Comparison of ENCODE assay signal across 12 cellular contexts in the genomic region with DNA sequence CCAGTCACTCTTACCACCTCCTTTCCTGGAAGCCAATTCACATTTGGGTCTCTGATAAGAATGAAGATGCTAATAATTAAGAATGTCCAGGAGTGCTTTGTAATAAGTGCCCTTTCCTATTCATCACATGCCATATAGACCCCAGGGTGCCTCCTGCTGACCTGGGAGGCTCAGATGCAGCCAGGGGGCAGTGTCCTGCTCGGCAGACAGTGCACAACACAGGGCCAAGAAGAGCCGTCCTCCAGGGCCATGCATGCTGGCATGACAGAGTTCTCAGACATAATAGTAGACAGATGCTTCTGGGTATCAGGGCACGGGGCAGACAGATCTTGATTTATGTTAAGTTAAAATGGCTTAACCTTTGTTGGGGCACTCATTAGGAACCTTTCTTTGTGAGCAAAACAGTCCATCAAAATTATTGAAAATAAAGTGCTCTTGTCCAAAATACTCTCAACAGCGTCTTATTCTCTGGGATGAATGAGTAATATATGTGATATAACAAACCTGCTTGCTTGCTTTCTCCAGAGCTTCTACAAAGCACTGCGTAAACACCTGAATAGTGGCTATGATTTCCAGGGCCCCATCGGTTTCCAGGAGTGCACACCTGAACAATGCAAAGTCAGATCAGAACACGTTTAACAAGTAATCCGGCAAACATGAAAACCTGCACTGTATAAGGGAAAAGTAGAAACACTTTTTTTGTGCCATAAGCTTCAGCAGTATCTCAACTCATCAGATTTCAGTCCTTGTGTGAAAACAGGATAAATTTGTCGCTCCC.
A peak's percentile ranks its signal among the peaks of the same experiment; 100 is the strongest.
DNase-seq lines count a peak whose midpoint lies in the region; ATAC-seq and TF ChIP-seq lines count a peak whose summit lies in the region.
"Had no signal": no experiment of that assay in that cellular context is flagged by ENCODE, and none has a peak within 500 bp of the region (broad histone marks: within the 10 kb centered on the region; RNA-seq: fewer than 3 reads in every experiment).

No MANE protein-coding gene starts in this region.

- H3K36me3 ChIP-seq in osteoblast (ENCODE audit: insufficient read depth, low read length) (no peaks in the 10 kb centered on the region), SJCRH30 (no peaks in the 10 kb centered on the region)

- no peak overlapping the region for H3K4me2 ChIP-seq in osteoblast (ENCODE audit: insufficient read depth, low read length)

- no peak overlapping the region for H3K27ac ChIP-seq in osteoblast (ENCODE audit: low read depth, low read length)
- no peak overlapping the region for H3K27ac ChIP-seq in SJCRH30

- no peak for ATAC-seq in GM18520 (IDR thresholded peaks at IDR 0.05; ENCODE audit: unreplicated experiment)

- peak; percentile 8 for TF ChIP-seq CTCF in GM13977 (IDR thresholded peaks at IDR 0.05; ENCODE audit: extremely low read depth, insufficient read depth, missing control alignments)
- peak; percentile 34 for TF ChIP-seq CTCF in epithelial cell of esophagus (IDR thresholded peaks at IDR 0.05; ENCODE audit: insufficient read depth, low read depth, low read length, missing control alignments)
- peak; percentile 33 for TF ChIP-seq CTCF in osteoblast (IDR thresholded peaks at IDR 0.05; ENCODE audit: extremely low read depth, low read depth, low read length)

- H3K4me3 ChIP-seq in epithelial cell of esophagus (ENCODE audit: low read length) (no peak overlapping the region), osteoblast (ENCODE audit: insufficient read depth, low read length) (no peak overlapping the region), SJCRH30 (no peak overlapping the region)

- H2AFZ ChIP-seq in osteoblast (ENCODE audit: low read length): no peak overlapping the region

- in situ Hi-C loops in GM13977 (cut with MboI; ENCODE audit: low pct_unique_long_range_greater_than_20kb, low sequenced_read_pairs, unreplicated experiment): loop anchor here (5.0 kb wide), 1 partner anchor 442 kb away; no protein-coding TSS in a partner anchor

- H3K4me1 ChIP-seq in osteoblast (ENCODE audit: insufficient read depth, low read length) (peaks cover 28% of the 10 kb centered on the region), SJCRH30 (peaks cover 4% of the 10 kb centered on the region)

- no peak for DNase-seq in GM13977 (ENCODE audit: low spot score)
- DNase-seq in NCI-H82 (lab: John Stamatoyannopoulos, UW): peak; percentile 57
- DNase-seq in epithelial cell of esophagus (ENCODE audit: low read depth): peak; percentile 68
- DNase-seq in osteoblast (ENCODE audit: insufficient read length, low spot score, missing footprints): peak; percentile 22
- no peak for DNase-seq in SJCRH30
- DNase-seq in NCI-H2081 treated with DMSO at 0.1 percent for 48 hours (lab: John Stamatoyannopoulos, UW): no peak
- DNase-seq in stimulated activated CD4-positive, alpha-beta T cell treated with anti-CD3 and anti-CD28 coated beads, Interleukin-15, amount 100 ng/mL, for 24 hours: no peak
- DNase-seq: activated T-cell treated with anti-CD3 and anti-CD28 coated beads, Interleukin-2, amount 50 U/mL, for 48 hours; central memory CD4-positive, alpha-beta T cell; stimulated activated CD4-positive, alpha-beta T cell treated with anti-CD3 and anti-CD28 coated beads, Interleukin-12 subunit alpha, Interleukin-12 subunit beta, amount 100 ng/mL, for 4 hours; stimulated activated naive CD4-positive, alpha-beta T cell had no signal

- no peaks in the 10 kb centered on the region for H3K27me3 ChIP-seq in osteoblast (ENCODE audit: insufficient read depth, low read length)
- no peaks in the 10 kb centered on the region for H3K27me3 ChIP-seq in SJCRH30

- no peaks in the 10 kb centered on the region for H4K20me1 ChIP-seq in osteoblast (ENCODE audit: insufficient read depth, low read length)

- H3K9me3 ChIP-seq in osteoblast (ENCODE audit: low read depth, low read length): no peaks in the 10 kb centered on the region
- H3K9me3 ChIP-seq in SJCRH30 (replicated peaks): no peaks in the 10 kb centered on the region

- H3K79me2 ChIP-seq in osteoblast (ENCODE audit: insufficient read depth, low read length): no peaks in the 10 kb centered on the region

Comparison
In these comparisons a context has a peak if more than half of its experiments do, and no peak if none do; other contexts are left out.
1. DNase-seq: peak in NCI-H82 (single experiment), epithelial cell of esophagus (single experiment) and osteoblast (single experiment); none in GM13977 (single experiment), SJCRH30 (0 of 2), NCI-H2081 treated with DMSO at 0.1 percent for 48 hours (single experiment) and stimulated activated CD4-positive, alpha-beta T cell treated with anti-CD3 and anti-CD28 coated beads, Interleukin-15, amount 100 ng/mL, for 24 hours (single experiment).
2. Peak in every context shown above with its lines, with median percentiles within 50 percentile points of each other: CTCF ChIP-seq.